40 cellular contexts compared by ENCODE assay signal in the genomic region with DNA sequence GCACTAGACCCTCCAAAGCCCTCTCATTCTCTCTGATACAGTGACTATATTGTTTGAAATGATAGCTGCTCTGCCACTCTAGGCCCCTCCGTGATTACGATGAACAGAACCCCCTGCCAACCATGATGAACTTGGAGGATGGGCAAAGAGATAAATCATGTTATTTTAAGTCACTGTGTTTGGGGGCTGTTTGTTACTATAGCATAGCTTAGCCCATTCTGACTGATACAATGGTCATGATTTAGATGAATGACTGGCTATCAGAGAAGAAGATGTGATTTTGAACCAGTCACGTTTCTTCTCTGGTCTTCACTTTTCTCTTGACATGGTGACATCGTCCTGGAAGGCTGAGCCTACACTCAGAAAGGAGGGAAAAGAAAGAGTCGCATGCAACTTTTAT.
"Had no signal": no experiment of that assay in that cellular context is flagged by ENCODE, and none has a peak within 500 bp of the region (broad histone marks: within the 10 kb centered on the region; RNA-seq: fewer than 3 reads in every experiment).

No MANE protein-coding gene starts in this region.

- FAIRE-seq: astrocyte, bronchial epithelial cell had no signal

- H3K27ac Mint-ChIP-seq: activated naive CD4-positive, alpha-beta T cell treated with anti-CD3 and anti-CD28 coated beads for 36 hours; activated naive CD4-positive, alpha-beta T cell treated with anti-CD3 and anti-CD28 coated beads, Interleukin-2, amount 10 ng/mL, durations not matched to agents 7 days and 5 days; activated naive CD4-positive, alpha-beta T cell treated with anti-CD3 and anti-CD28 coated beads, Interleukin-2, amount 50 U/mL, for 24 hours; activated naive CD8-positive, alpha-beta T cell; activated naive CD8-positive, alpha-beta T cell treated with anti-CD3 and anti-CD28 coated beads for 36 hours; activated naive CD8-positive, alpha-beta T cell treated with anti-CD3 and anti-CD28 coated beads, Interleukin-2, amount 10 ng/mL, durations not matched to agents 7 days and 5 days; activated naive CD8-positive, alpha-beta T cell treated with anti-CD3 and anti-CD28 coated beads, Interleukin-2, amount 50 U/mL, for 24 hours; activated T-cell treated with anti-CD3 and anti-CD28 coated beads, Interleukin-2, amount 50 U/mL, for 24 hours; activated T-cell treated with anti-CD3 and anti-CD28 coated beads, Interleukin-2, amount 50 U/mL, for 72 hours; activated T-helper 1 cell treated with anti-CD3 and anti-CD28 coated beads, Interleukin-12 subunit alpha, Interleukin-12 subunit beta, Interleukin-2, Interleukin-4 antibody, amounts not matched to agents 30 ng/mL and 10 ng/mL and 1 ng/mL, durations not matched to agents 14 hours and 24 hours and 36 hours; activated T-helper 17 cell treated with anti-CD3 and anti-CD28 coated beads, Interleukin-2, amount 50 U/mL, for 72 hours; activated T-helper 2 cell treated with anti-CD3 and anti-CD28 coated beads, Interferon-gamma antibody, Interleukin-2, Interleukin-4, amounts not matched to agents 10 μg/mL and 5 μg/mL and 100 μg/mL, durations not matched to agents 14 hours and 24 hours and 36 hours; brain had no signal

- H3K9me3 ChIP-seq: adrenal gland, ascending aorta, body of pancreas, breast epithelium had no signal

- H3K36me3 Mint-ChIP-seq: activated naive CD4-positive, alpha-beta T cell treated with anti-CD3 and anti-CD28 coated beads, Interleukin-2, amount 10 ng/mL, durations not matched to agents 7 days and 5 days; activated naive CD4-positive, alpha-beta T cell treated with anti-CD3 and anti-CD28 coated beads, Interleukin-2, amount 50 U/mL, for 24 hours; activated naive CD4-positive, alpha-beta T cell treated with anti-CD3 and anti-CD28 coated beads, Interleukin-2, amount 50 U/mL, for 72 hours; activated naive CD8-positive, alpha-beta T cell; activated naive CD8-positive, alpha-beta T cell treated with anti-CD3 and anti-CD28 coated beads for 36 hours; activated naive CD8-positive, alpha-beta T cell treated with anti-CD3 and anti-CD28 coated beads, Interleukin-2, amount 10 ng/mL, durations not matched to agents 7 days and 5 days; brain had no signal

- H3K4me3 Mint-ChIP-seq: activated naive CD4-positive, alpha-beta T cell treated with anti-CD3 and anti-CD28 coated beads for 36 hours; activated naive CD4-positive, alpha-beta T cell treated with anti-CD3 and anti-CD28 coated beads, Interleukin-2, amount 10 ng/mL, durations not matched to agents 7 days and 5 days; activated naive CD4-positive, alpha-beta T cell treated with anti-CD3 and anti-CD28 coated beads, Interleukin-2, amount 50 U/mL, for 24 hours; activated naive CD8-positive, alpha-beta T cell; activated naive CD8-positive, alpha-beta T cell treated with anti-CD3 and anti-CD28 coated beads for 36 hours; activated naive CD8-positive, alpha-beta T cell treated with anti-CD3 and anti-CD28 coated beads, Interleukin-2, amount 10 ng/mL, durations not matched to agents 7 days and 5 days; activated naive CD8-positive, alpha-beta T cell treated with anti-CD3 and anti-CD28 coated beads, Interleukin-2, amount 50 U/mL, for 24 hours; activated T-cell treated with anti-CD3 and anti-CD28 coated beads, Interleukin-2, amount 50 U/mL, for 24 hours; activated T-cell treated with anti-CD3 and anti-CD28 coated beads, Interleukin-2, amount 50 U/mL, for 4 hours; activated T-cell treated with anti-CD3 and anti-CD28 coated beads, Interleukin-2, amount 50 U/mL, for 72 hours; activated T-helper 1 cell treated with anti-CD3 and anti-CD28 coated beads, Interleukin-12 subunit alpha, Interleukin-12 subunit beta, Interleukin-2, Interleukin-4 antibody, amounts not matched to agents 30 ng/mL and 10 ng/mL and 1 ng/mL, durations not matched to agents 14 hours and 24 hours and 36 hours; activated T-helper 17 cell treated with anti-CD3 and anti-CD28 coated beads, Interleukin-2, amount 50 U/mL, for 72 hours; brain; central memory CD8-positive, alpha-beta T cell had no signal

- H3K9me3 Mint-ChIP-seq: activated naive CD4-positive, alpha-beta T cell treated with anti-CD3 and anti-CD28 coated beads for 36 hours; activated naive CD4-positive, alpha-beta T cell treated with anti-CD3 and anti-CD28 coated beads, Interleukin-2, amount 10 ng/mL, durations not matched to agents 7 days and 5 days; activated naive CD4-positive, alpha-beta T cell treated with anti-CD3 and anti-CD28 coated beads, Interleukin-2, amount 50 U/mL, for 24 hours; activated naive CD4-positive, alpha-beta T cell treated with anti-CD3 and anti-CD28 coated beads, Interleukin-2, amount 50 U/mL, for 72 hours; activated naive CD8-positive, alpha-beta T cell treated with anti-CD3 and anti-CD28 coated beads for 36 hours; activated naive CD8-positive, alpha-beta T cell treated with anti-CD3 and anti-CD28 coated beads, Interleukin-2, amount 10 ng/mL, durations not matched to agents 7 days and 5 days; activated naive CD8-positive, alpha-beta T cell treated with anti-CD3 and anti-CD28 coated beads, Interleukin-2, amount 50 U/mL, for 24 hours; activated T-cell treated with anti-CD3 and anti-CD28 coated beads, Interleukin-2, amount 50 U/mL, for 24 hours; activated T-cell treated with anti-CD3 and anti-CD28 coated beads, Interleukin-2, amount 50 U/mL, for 4 hours; activated T-cell treated with anti-CD3 and anti-CD28 coated beads, Interleukin-2, amount 50 U/mL, for 72 hours; activated T-helper 1 cell treated with anti-CD3 and anti-CD28 coated beads, Interleukin-12 subunit alpha, Interleukin-12 subunit beta, Interleukin-2, Interleukin-4 antibody, amounts not matched to agents 30 ng/mL and 10 ng/mL and 1 ng/mL, durations not matched to agents 14 hours and 24 hours and 36 hours; activated T-helper 17 cell treated with anti-CD3 and anti-CD28 coated beads, Interleukin-2, amount 50 U/mL, for 72 hours; activated T-helper 2 cell treated with anti-CD3 and anti-CD28 coated beads, Interferon-gamma antibody, Interleukin-2, Interleukin-4, amounts not matched to agents 10 μg/mL and 5 μg/mL and 100 μg/mL, durations not matched to agents 14 hours and 24 hours and 36 hours; central memory CD8-positive, alpha-beta T cell had no signal

- ATAC-seq: activated naive CD4-positive, alpha-beta T cell treated with anti-CD3 and anti-CD28 coated beads, Interleukin-2, amount 50 U/mL, for 72 hours; activated naive CD8-positive, alpha-beta T cell treated with anti-CD3 and anti-CD28 coated beads, Interleukin-2, amount 50 U/mL, for 24 hours; activated T-cell treated with anti-CD3 and anti-CD28 coated beads, Interleukin-2, amount 50 U/mL, for 4 hours; activated T-cell treated with anti-CD3 and anti-CD28 coated beads, Interleukin-2, amount 50 U/mL, for 72 hours; activated T-helper 17 cell treated with anti-CD3 and anti-CD28 coated beads, Interleukin-2, amount 50 U/mL, for 72 hours; body of pancreas had no signal

- H3K4me3 ChIP-seq: adrenal gland, ascending aorta, body of pancreas, breast epithelium, cardiac muscle cell had no signal

- DNase-seq: activated effector memory CD4-positive, alpha-beta T cell treated with anti-CD3 and anti-CD28 coated beads, Interleukin-2, amount 50 U/mL, for 16 hours; activated effector memory CD4-positive, alpha-beta T cell treated with Interleukin-2 at 50 U/mL for 16 hours; activated gamma-delta T cell; activated gamma-delta T cell treated with Interleukin-2 at 50 U/mL for 16 hours; activated naive CD4-positive, alpha-beta T cell; activated naive CD4-positive, alpha-beta T cell treated with anti-CD3 and anti-CD28 coated beads for 36 hours; activated naive CD4-positive, alpha-beta T cell treated with anti-CD3 and anti-CD28 coated beads, Interleukin-2, amount 10 ng/mL, durations not matched to agents 7 days and 5 days; activated naive CD4-positive, alpha-beta T cell treated with anti-CD3 and anti-CD28 coated beads, Interleukin-2, amount 50 U/mL, for 16 hours; activated naive CD4-positive, alpha-beta T cell treated with Interleukin-2 at 50 U/mL for 16 hours; activated naive CD8-positive, alpha-beta T cell treated with anti-CD3 and anti-CD28 coated beads for 36 hours; activated naive CD8-positive, alpha-beta T cell treated with anti-CD3 and anti-CD28 coated beads, Interleukin-2, amount 10 ng/mL, durations not matched to agents 7 days and 5 days; activated naive CD8-positive, alpha-beta T cell treated with anti-CD3 and anti-CD28 coated beads, Interleukin-2, amount 50 U/mL, for 24 hours; activated T-cell treated with anti-CD3 and anti-CD28 coated beads, Interleukin-2, amount 50 U/mL, for 1 hour; activated T-cell treated with anti-CD3 and anti-CD28 coated beads, Interleukin-2, amount 50 U/mL, for 24 hours; activated T-cell treated with anti-CD3 and anti-CD28 coated beads, Interleukin-2, amount 50 U/mL, for 4 hours; activated T-cell treated with anti-CD3 and anti-CD28 coated beads, Interleukin-2, amount 50 U/mL, for 48 hours; activated T-cell treated with anti-CD3 and anti-CD28 coated beads, Interleukin-2, amount 50 U/mL, for 72 hours; adrenal gland; amniotic stem cell; amygdala; anterior cingulate cortex; aorta; body of pancreas; brain microvascular endothelial cell; caudate nucleus; central memory CD4-positive, alpha-beta T cell; cerebellar nuclear complex had no signal

- H3K27me3 ChIP-seq: adrenal gland, ascending aorta, body of pancreas, breast epithelium, cardiac muscle cell had no signal

- H3K36me3 ChIP-seq: adrenal gland, ascending aorta, brain microvascular endothelial cell, breast epithelium, cardiac muscle cell had no signal

- H3K4me1 ChIP-seq: adrenal gland, ascending aorta had no signal

- H3K27ac ChIP-seq: adrenal gland, ascending aorta, body of pancreas, brain microvascular endothelial cell, breast epithelium, cardiac muscle cell had no signal

- H3K4me1 Mint-ChIP-seq: activated naive CD4-positive, alpha-beta T cell treated with anti-CD3 and anti-CD28 coated beads, Interleukin-2, amount 10 ng/mL, durations not matched to agents 7 days and 5 days; activated naive CD4-positive, alpha-beta T cell treated with anti-CD3 and anti-CD28 coated beads, Interleukin-2, amount 50 U/mL, for 24 hours; activated naive CD8-positive, alpha-beta T cell treated with anti-CD3 and anti-CD28 coated beads for 36 hours; activated naive CD8-positive, alpha-beta T cell treated with anti-CD3 and anti-CD28 coated beads, Interleukin-2, amount 50 U/mL, for 24 hours; activated T-helper 17 cell treated with anti-CD3 and anti-CD28 coated beads, Interleukin-2, amount 50 U/mL, for 72 hours; central memory CD8-positive, alpha-beta T cell had no signal
